In the genomic region with DNA sequence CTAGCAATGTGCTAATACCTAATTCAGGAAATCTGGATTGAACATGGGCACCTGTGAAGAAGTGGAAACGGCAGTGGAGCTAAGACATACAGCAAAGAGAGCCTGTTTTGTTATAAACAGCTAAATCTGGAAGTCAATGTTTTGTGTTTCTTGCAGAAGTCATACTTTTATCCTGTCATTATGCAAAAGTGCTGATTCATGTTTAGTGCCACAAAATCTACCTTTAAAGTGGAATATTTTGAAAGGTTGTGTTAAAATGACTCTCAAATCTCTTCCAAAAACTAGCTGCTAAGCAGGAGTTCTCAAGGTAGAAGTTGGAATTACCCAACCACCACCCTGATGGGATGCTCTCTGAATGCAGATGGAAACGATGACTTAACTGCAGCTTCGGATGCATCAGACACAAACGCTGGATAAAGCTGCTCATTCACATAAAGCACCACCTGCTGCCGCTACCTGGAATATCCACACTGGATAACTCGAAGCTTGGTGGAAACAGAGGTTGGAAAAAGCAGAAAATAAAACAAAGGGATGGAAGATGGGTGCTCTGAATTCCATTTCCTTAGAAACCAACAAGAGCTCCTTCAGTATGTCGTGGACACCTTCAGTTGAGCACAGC, we compare ENCODE assay signal across 19 cellular contexts.
A peak's percentile ranks its signal among the peaks of the same experiment; 100 is the strongest.
DNase-seq lines count a peak whose midpoint lies in the region; ATAC-seq, FAIRE-seq and TF ChIP-seq lines count a peak whose summit lies in the region.
"Had no signal": no experiment of that assay in that cellular context is flagged by ENCODE, and none has a peak within 500 bp of the region (broad histone marks: within the 10 kb centered on the region; RNA-seq: fewer than 3 reads in every experiment).

No MANE protein-coding gene starts in this region.

- H4K91ac ChIP-seq in H1 (replicated peaks; ENCODE audit: insufficient read length, low read length): no peak overlapping the region

- H3K23me2 ChIP-seq in H1 (ENCODE audit: low read depth, low read length): no peaks in the 10 kb centered on the region

- H2BK20ac ChIP-seq in H1 (ENCODE audit: low read length): no peak overlapping the region

- TF ChIP-seq POLR2A in H1 (IDR thresholded peaks at IDR 0.05; ENCODE audit: control extremely low read depth in 1 of 2, low read depth in 2 of 2, low read length in 2 of 2) (no peak), GM12891 (IDR thresholded peaks at IDR 0.05; ENCODE audit: low read depth, low read length) (no peak)

- H3K4me1 ChIP-seq in H1 (replicated peaks in 1 of 4; ENCODE audit: control insufficient read depth in 3 of 4, insufficient read depth in 4 of 4, low read length in 3 of 4): peaks cover 0 to 11% (median 0%) of the 10 kb centered on the region in 4 experiments; a peak in 5 of 7 replicates
- H3K4me1 ChIP-seq in mesendoderm (ENCODE audit: control insufficient read depth, low read depth, low read length): no peaks in the 10 kb centered on the region
- H3K4me1 ChIP-seq: prostate gland, upper lobe of left lung had no signal

- H3K23ac ChIP-seq in H1 (ENCODE audit: insufficient read length): no peak overlapping the region
- no peak overlapping the region for H3K23ac ChIP-seq in mesendoderm (ENCODE audit: low read length)

- H4K20me1 ChIP-seq in H1 (replicated peaks in 1 of 2; ENCODE audit: control insufficient read depth in 1 of 2, insufficient read depth in 2 of 2, low read length in 2 of 2): no peaks in the 10 kb centered on the region

- intact Hi-C loops in Right ventricle myocardium superior (cut with DNase I): loop anchor here (5.0 kb wide), 1 partner anchor 292 kb away; no protein-coding TSS in a partner anchor

- ATAC-seq in Right ventricle myocardium superior (ENCODE audit: poor library complexity) (no peak), esophagus mucosa (no peak), WTC11 (no peak)
- ATAC-seq: natural killer cell, Right ventricle myocardium inferior had no signal

- FAIRE-seq in D721Med (lab: Jason Lieb, UNC) (peak; percentile 99), H1 (lab: Jason Lieb, UNC) (no peak), GM12891 (lab: Jason Lieb, UNC) (no peak)
- FAIRE-seq: small intestine had no signal

- H3K18ac ChIP-seq in H1 (ENCODE audit: extremely low read depth, low read length): no peak overlapping the region
- no peak overlapping the region for H3K18ac ChIP-seq in mesendoderm (ENCODE audit: low read length)

- TF ChIP-seq EP300 in H1 (IDR thresholded peaks at IDR 0.05; ENCODE audit: borderline replicate concordance in 1 of 2, low read depth in 2 of 2, low read length in 2 of 2): no peak

- no peak overlapping the region for H2BK12ac ChIP-seq in H1 (ENCODE audit: low read depth, low read length)

- H2AFZ ChIP-seq in H1 (ENCODE audit: low read length): no peak overlapping the region

- POLR2A ChIA-PET in H1 (lab: Charles Lee; ENCODE audit: partially characterized antibody) (no interaction called here), WTC11 (lab: Charles Lee) (no interaction called here)

- H2BK5ac ChIP-seq in H1 (ENCODE audit: low read depth, low read length) (no peak overlapping the region), mesendoderm (ENCODE audit: low read length) (no peak overlapping the region)

- H3K27me3 ChIP-seq in H1 (replicated peaks in 1 of 4; ENCODE audit: control insufficient read depth in 3 of 4, extremely low read depth in 1 of 4, insufficient read depth in 3 of 4, low read length in 3 of 4) (no peaks in the 10 kb centered on the region), mesendoderm (ENCODE audit: insufficient read depth, low read length, poor library complexity) (no peaks in the 10 kb centered on the region)
- H3K27me3 ChIP-seq: upper lobe of left lung had no signal

- WGBS in H1 (ENCODE audit: extremely low coverage in 1 of 2, insufficient coverage in 1 of 2, insufficient read length in 1 of 2, insufficient replicate concordance in 2 of 2, low coverage in 1 of 2, low lambda C conversion rate in 2 of 2, missing lambda C conversion rate in 1 of 2), 2 experiments: 89% methylated on average over 7 of the region's 7 CpGs; no CpG with 5 or more reads in 1 of the 2 experiments
- WGBS in mesendoderm (ENCODE audit: extremely low coverage, insufficient coverage, low lambda C conversion rate): no CpG with 5 or more reads among the region's 7 CpGs

- H3K36me3 ChIP-seq in H1 (ENCODE audit: control insufficient read depth in 2 of 4, insufficient read depth in 4 of 4, low read length in 3 of 4) (no peaks in the 10 kb centered on the region), mesendoderm (ENCODE audit: control insufficient read depth, insufficient read depth, low read length) (no peaks in the 10 kb centered on the region)
- H3K36me3 ChIP-seq: prostate gland, stomach, upper lobe of left lung had no signal

- H3K4me3 Mint-ChIP-seq in WTC11: no peak overlapping the region
- H3K4me3 Mint-ChIP-seq: natural killer cell had no signal

- H3K36me3 Mint-ChIP-seq in WTC11: peaks cover 6% of the 10 kb centered on the region
- H3K36me3 Mint-ChIP-seq: natural killer cell had no signal

- H3K27me3 Mint-ChIP-seq in WTC11 (ENCODE audit: low read depth): no peaks in the 10 kb centered on the region

- H3K27ac Mint-ChIP-seq in WTC11: no peak overlapping the region
- H3K27ac Mint-ChIP-seq: natural killer cell had no signal

- no peak overlapping the region for H3K4ac ChIP-seq in H1 (replicated peaks; ENCODE audit: insufficient read length, low read depth, low read length)
- no peak overlapping the region for H3K4ac ChIP-seq in mesendoderm (ENCODE audit: low read depth, low read length)

- no peak overlapping the region for H3K14ac ChIP-seq in H1 (ENCODE audit: insufficient read length)

- peaks cover 7% of the 10 kb centered on the region for H3K9me3 Mint-ChIP-seq in WTC11
- H3K9me3 Mint-ChIP-seq: natural killer cell had no signal

- H3K79me2 ChIP-seq in H1 (ENCODE audit: control insufficient read depth in 1 of 2, insufficient read depth in 2 of 2, low read length in 2 of 2) (no peaks in the 10 kb centered on the region), mesendoderm (ENCODE audit: control insufficient read depth, insufficient read depth, low read length) (no peaks in the 10 kb centered on the region)

- peak in 1 of 2 experiments; percentile 40; a peak in 1 of 4 replicates for TF ChIP-seq RAD21 in H1 (IDR thresholded peaks at IDR 0.05 in 1 of 2, conservative IDR thresholded peaks at IDR 0.05 in 1 of 2; ENCODE audit: low read depth in 2 of 2, low read length in 2 of 2)

- H4K8ac ChIP-seq in H1 (ENCODE audit: extremely low read depth, insufficient read depth, low read length) (no peak overlapping the region), mesendoderm (ENCODE audit: low read depth, low read length) (no peak overlapping the region)

- H4K5ac ChIP-seq in H1 (ENCODE audit: insufficient read length, low read depth, low read length): no peak overlapping the region
- no peak overlapping the region for H4K5ac ChIP-seq in mesendoderm (ENCODE audit: low read length)

- H3K9ac ChIP-seq in H1 (replicated peaks in 1 of 4; ENCODE audit: extremely low read depth in 1 of 4, low read depth in 3 of 4, low read length in 3 of 4) (no peak overlapping the region), mesendoderm (ENCODE audit: low read length) (no peak overlapping the region)

- H3K27ac ChIP-seq in H1 (ENCODE audit: low read depth, low read length) (no peak overlapping the region), mesendoderm (ENCODE audit: low read depth, low read length) (no peak overlapping the region)
- H3K27ac ChIP-seq: prostate gland, stomach, upper lobe of left lung had no signal

- H3K4me3 ChIP-seq in H1 (ENCODE audit: extremely low read depth in 1 of 4, insufficient read depth in 2 of 4, low read depth in 3 of 4, low read length in 4 of 4) (no peak overlapping the region), mesendoderm (ENCODE audit: low read length) (no peak overlapping the region)
- H3K4me3 ChIP-seq: prostate gland, stomach, upper lobe of left lung had no signal

- H3K56ac ChIP-seq in H1 (replicated peaks; ENCODE audit: insufficient read length, low read depth, low read length): no peak overlapping the region
- H3K56ac ChIP-seq in mesendoderm (ENCODE audit: low read length): no peak overlapping the region

- H3K4me2 ChIP-seq in H1 (ENCODE audit: insufficient read depth in 1 of 2, low read depth in 2 of 2, low read length in 2 of 2) (no peak overlapping the region), mesendoderm (ENCODE audit: low read length) (no peak overlapping the region)

- H3K79me1 ChIP-seq in H1 (ENCODE audit: low read depth, low read length): no peaks in the 10 kb centered on the region
- H3K79me1 ChIP-seq in mesendoderm (ENCODE audit: low read length): no peaks in the 10 kb centered on the region

- H3K4me1 Mint-ChIP-seq in WTC11: peaks cover 19% of the 10 kb centered on the region

- TF ChIP-seq CTCF in D721Med (IDR thresholded peaks at IDR 0.05; ENCODE audit: insufficient read depth, missing control alignments): peak; percentile 6
- peak; percentile 38; the same call in 1 of the 2 replicates for TF ChIP-seq CTCF in LNCAP (IDR thresholded peaks at IDR 0.05)
- TF ChIP-seq CTCF in H1 (IDR thresholded peaks at IDR 0.05; ENCODE audit: control extremely low read depth in 1 of 3, insufficient read depth in 1 of 3, low read depth in 1 of 3, low read length in 3 of 3): peak in 2 of 3 experiments; percentile 22 to 29; a peak in 2 of 4 replicates
- no peak for TF ChIP-seq CTCF in WTC11 (IDR thresholded peaks at IDR 0.05)

- no peaks in the 10 kb centered on the region for H3K9me3 ChIP-seq in H1 (ENCODE audit: insufficient read depth in 2 of 2, low read depth in 1 of 2, low read length in 1 of 2)
- H3K9me3 ChIP-seq: prostate gland, stomach, upper lobe of left lung had no signal

- H2AK5ac ChIP-seq in H1 (ENCODE audit: low read depth, low read length) (no peak overlapping the region), mesendoderm (ENCODE audit: low read length) (no peak overlapping the region)

- H2BK120ac ChIP-seq in H1 (replicated peaks; ENCODE audit: low read depth, low read length): no peak overlapping the region
- H2BK120ac ChIP-seq in mesendoderm (ENCODE audit: low read depth, low read length): no peak overlapping the region

- no peak overlapping the region for H2BK15ac ChIP-seq in H1 (ENCODE audit: low read length)
- no peak overlapping the region for H2BK15ac ChIP-seq in mesendoderm (replicated peaks; ENCODE audit: low read depth)

- DNase-seq in D721Med (ENCODE audit: insufficient read length, low spot score): no peak
- DNase-seq in H1 (ENCODE audit: low read depth in 1 of 2, low spot score in 2 of 2): no peak
- DNase-seq in mesendoderm: peak; percentile 22
- no peak for DNase-seq in Right ventricle myocardium superior
- DNase-seq in GM12891 (ENCODE audit: insufficient read length, low spot score): no peak
- no peak for DNase-seq in WTC11 (ENCODE audit: low spot score)
- DNase-seq: activated CD4-positive, alpha-beta T cell treated with anti-CD3 and anti-CD28 coated beads, Interleukin-2, amount 50 U/mL, for 48 hours; central memory CD4-positive, alpha-beta T cell; H7; natural killer cell; NCI-H1694 treated with DMSO at 0.1 percent for 48 hours; small intestine; stimulated activated CD4-positive, alpha-beta T cell treated with anti-CD3 and anti-CD28 coated beads, Interleukin-4, amount 100 ng/mL, for 24 hours; stomach; upper lobe of left lung had no signal

- CTCF ChIA-PET in H1 (lab: Charles Lee; ENCODE audit: partially characterized antibody) (interaction anchor here (0.7 to 15.9 kb wide), 11 partner anchors 9 to 291 kb away, joined by 3 to 131 read pairs (median 5); no protein-coding TSS in a partner anchor), WTC11 (lab: Charles Lee) (interaction anchor here (0.5 to 2.7 kb wide), 10 partner anchors 9 to 291 kb away, joined by 3 to 17 read pairs (median 3); no protein-coding TSS in a partner anchor)
